In genomic region chr2:54366487-54367280, GRCh38 we compare ENCODE assay signal across 12 cellular contexts.
"Had no signal": no experiment of that assay in that cellular context is flagged by ENCODE, and none has a peak within 500 bp of the region (broad histone marks: within the 10 kb centered on the region; RNA-seq: fewer than 3 reads in every experiment).

No MANE protein-coding gene starts in this region.

- H3K27ac ChIP-seq: lower lobe of right lung, spleen had no signal

- H3K36me3 ChIP-seq: lower lobe of right lung, spleen had no signal

- H3K4me3 ChIP-seq: lower lobe of right lung, spleen had no signal

- H3K27ac Mint-ChIP-seq: activated CD4-positive, alpha-beta T cell treated with anti-CD3 and anti-CD28 coated beads, Interleukin-2, amount 10 ng/mL, durations not matched to agents 7 days and 5 days; activated naive CD8-positive, alpha-beta T cell treated with anti-CD3 and anti-CD28 coated beads, Interleukin-2, amount 10 ng/mL, durations not matched to agents 7 days and 5 days; activated T-helper 1 cell treated with anti-CD3 and anti-CD28 coated beads, Interleukin-12 subunit alpha, Interleukin-12 subunit beta, Interleukin-2, Interleukin-4 antibody, amounts not matched to agents 30 ng/mL and 10 ng/mL and 1 ng/mL, durations not matched to agents 14 hours and 24 hours and 36 hours had no signal

- H3K27me3 ChIP-seq: spleen had no signal

- H3K4me1 Mint-ChIP-seq: activated CD4-positive, alpha-beta T cell treated with anti-CD3 and anti-CD28 coated beads, Interleukin-2, amount 10 ng/mL, durations not matched to agents 7 days and 5 days; activated naive CD8-positive, alpha-beta T cell treated with anti-CD3 and anti-CD28 coated beads, Interleukin-2, amount 10 ng/mL, durations not matched to agents 7 days and 5 days had no signal

- H3K4me3 Mint-ChIP-seq: activated CD4-positive, alpha-beta T cell treated with anti-CD3 and anti-CD28 coated beads, Interleukin-2, amount 10 ng/mL, durations not matched to agents 7 days and 5 days; activated naive CD8-positive, alpha-beta T cell treated with anti-CD3 and anti-CD28 coated beads, Interleukin-2, amount 10 ng/mL, durations not matched to agents 7 days and 5 days; activated T-helper 1 cell treated with anti-CD3 and anti-CD28 coated beads, Interleukin-12 subunit alpha, Interleukin-12 subunit beta, Interleukin-2, Interleukin-4 antibody, amounts not matched to agents 30 ng/mL and 10 ng/mL and 1 ng/mL, durations not matched to agents 14 hours and 24 hours and 36 hours; neural crest cell had no signal

- H3K36me3 Mint-ChIP-seq: activated naive CD8-positive, alpha-beta T cell treated with anti-CD3 and anti-CD28 coated beads, Interleukin-2, amount 10 ng/mL, durations not matched to agents 7 days and 5 days had no signal

- DNase-seq: activated CD4-positive, alpha-beta T cell treated with anti-CD3 and anti-CD28 coated beads, Interleukin-2, amount 10 ng/mL, durations not matched to agents 7 days and 5 days; activated naive CD4-positive, alpha-beta T cell; activated naive CD8-positive, alpha-beta T cell treated with anti-CD3 and anti-CD28 coated beads, Interleukin-2, amount 10 ng/mL, durations not matched to agents 7 days and 5 days; aorta; left colon; lower lobe of right lung; midbrain; spleen; SW 1271 had no signal

- ATAC-seq: left colon, lower lobe of right lung, sciatic nerve had no signal
